8 cellular contexts compared by ENCODE assay signal in genomic region chr15:68816795-68817303, GRCh38. TPM values are rescaled to one million over a fixed set of nuclear protein-coding genes. Genes with fewer than 3 reads are reported as not detected.
DNase-seq lines count a peak whose midpoint lies in the region; ATAC-seq, FAIRE-seq and TF ChIP-seq lines count a peak whose summit lies in the region.

No MANE protein-coding gene starts in this region.

- H3K4me1 ChIP-seq in BLaER1 treated with 17β-estradiol and CSF1 and Interleukin-3, amounts not matched to agents 10 nM and 100 nM, result peaks cover 48 to 56% (median 53%) of the 10 kb centered on the region in 10 experiments
- H3K4me1 ChIP-seq in keratinocyte (ENCODE audit: control insufficient read depth, extremely low read depth, insufficient read depth, low read length), result peaks cover 30% of the 10 kb centered on the region
- H3K4me1 ChIP-seq in stomach, result peaks cover 43 to 59% (median 55%) of the 10 kb centered on the region in 4 donors

- TF ChIP-seq CTCF in astrocyte of the cerebellum (IDR thresholded peaks at IDR 0.05; ENCODE audit: low read depth, low read length, missing control alignments) (no peak), keratinocyte (optimal IDR thresholded peaks at IDR 0.05 in 1 of 3, IDR thresholded peaks at IDR 0.05 in 1 of 3, conservative IDR thresholded peaks at IDR 0.05 in 1 of 3; ENCODE audit: extremely low read depth in 1 of 3, insufficient read depth in 2 of 3, low read length in 3 of 3) (no peak), stomach (IDR thresholded peaks at IDR 0.05) (no peak)

- no peaks in the 10 kb centered on the region for H3K27me3 ChIP-seq in BLaER1 treated with 17β-estradiol and CSF1 and Interleukin-3, amounts not matched to agents 10 nM and 100 nM
- H3K27me3 ChIP-seq in keratinocyte (ENCODE audit: control insufficient read depth, extremely low read depth, insufficient read depth, low read length), result no peaks in the 10 kb centered on the region
- H3K27me3 ChIP-seq in stomach, result no peaks in the 10 kb centered on the region

- dilution Hi-C loops in keratinocyte (cut with MboI; ENCODE audit: extremely low pct_ligation_motif_present, low sequenced_read_pairs), result no loop called here

- H3K9ac ChIP-seq in BLaER1 treated with 17β-estradiol and CSF1 and Interleukin-3, amounts not matched to agents 10 nM and 100 nM, result peak overlapping the region; percentile 93 to 100 (median 100)
- peak overlapping the region; percentile 96 for H3K9ac ChIP-seq in keratinocyte (ENCODE audit: control insufficient read depth, extremely low read depth, insufficient read depth, low read length)

- peak overlapping the region; percentile 79 to 99 (median 96) for H3K4me3 ChIP-seq in BLaER1 treated with 17β-estradiol and CSF1 and Interleukin-3, amounts not matched to agents 10 nM and 100 nM
- peak overlapping the region; percentile 96 for H3K4me3 ChIP-seq in astrocyte of the cerebellum (ENCODE audit: low read depth, low read length)
- H3K4me3 ChIP-seq in keratinocyte (ENCODE audit: control insufficient read depth in 2 of 3, extremely low read depth in 1 of 3, insufficient read depth in 2 of 3, low read depth in 1 of 3, low read length in 3 of 3), result peak overlapping the region; percentile 84 to 91 (median 86)
- H3K4me3 ChIP-seq in stomach, result peak overlapping the region; percentile 69 to 97 (median 89)

- H3K36me3 ChIP-seq in BLaER1 treated with 17β-estradiol and CSF1 and Interleukin-3, amounts not matched to agents 10 nM and 100 nM, result peaks cover 0 to 45% (median 22%) of the 10 kb centered on the region in 11 experiments; a peak in 14 of 22 replicates
- H3K36me3 ChIP-seq in keratinocyte (ENCODE audit: control insufficient read depth in 2 of 2, extremely low read depth in 1 of 2, insufficient read depth in 2 of 2, low read length in 2 of 2), result peaks cover 1 to 10% of the 10 kb centered on the region in 2 experiments
- H3K36me3 ChIP-seq in stomach, result no peaks in the 10 kb centered on the region

- WGBS in stomach, 5 donors, result 1 to 5% (median 2%) methylated on average over 13 of the region's 13 CpGs

- intact Hi-C loops in stomach (cut with DNase I; ENCODE audit: low total_unique reads), result no loop called here

- DNase-seq in HuH-7 (ENCODE audit: low spot score) (peak; percentile 53), astrocyte of the cerebellum (ENCODE audit: low read depth) (no peak), keratinocyte (ENCODE audit: low read depth, low spot score) (no peak), stomach (no peak), NCI-H1694 treated with DMSO at 0.1 percent for 48 hours (lab: John Stamatoyannopoulos, UW) (no peak), 8988T (no peak)

- no peak for FAIRE-seq in keratinocyte (lab: Jason Lieb, UNC)

- peaks cover 8% of the 10 kb centered on the region for H3K9me1 ChIP-seq in keratinocyte (ENCODE audit: control insufficient read depth, extremely low read depth, insufficient read depth, low read length)

- H3K9me3 ChIP-seq in BLaER1 treated with 17β-estradiol and CSF1 and Interleukin-3, amounts not matched to agents 10 nM and 100 nM (replicated peaks in 1 of 11), result no peaks in the 10 kb centered on the region
- H3K9me3 ChIP-seq in keratinocyte (ENCODE audit: control insufficient read depth, low read depth, low read length), result no peaks in the 10 kb centered on the region
- no peaks in the 10 kb centered on the region for H3K9me3 ChIP-seq in stomach

- no peak for TF ChIP-seq EP300 in stomach (IDR thresholded peaks at IDR 0.05)

- in situ Hi-C loops in astrocyte of the cerebellum (cut with HindIII; ENCODE audit: low sequenced_read_pairs), result no loop called here

- H2AFZ ChIP-seq in keratinocyte (ENCODE audit: control insufficient read depth, low read length), result peak overlapping the region; percentile 82

- ATAC-seq in HG02885 (IDR thresholded peaks at IDR 0.05; ENCODE audit: poor library complexity, unreplicated experiment), result no peak

- peaks cover 49 to 55% (median 54%) of the 10 kb centered on the region in 11 experiments for H4K20me1 ChIP-seq in BLaER1 treated with 17β-estradiol and CSF1 and Interleukin-3, amounts not matched to agents 10 nM and 100 nM
- no peaks in the 10 kb centered on the region for H4K20me1 ChIP-seq in keratinocyte (ENCODE audit: control insufficient read depth, extremely low read depth, insufficient read depth, low read length)

- no peak for TF ChIP-seq POLR2A in stomach (IDR thresholded peaks at IDR 0.05)

- peak overlapping the region; percentile 97 to 100 (median 100); a peak in 21 of 22 replicates for H3K27ac ChIP-seq in BLaER1 treated with 17β-estradiol and CSF1 and Interleukin-3, amounts not matched to agents 10 nM and 100 nM
- H3K27ac ChIP-seq in keratinocyte (ENCODE audit: control insufficient read depth, insufficient read depth, low read length), result peak overlapping the region; percentile 92
- H3K27ac ChIP-seq in stomach, result peak overlapping the region; percentile 98 to 100 (median 99)

- peaks cover 79% of the 10 kb centered on the region for H3K79me2 ChIP-seq in keratinocyte (ENCODE audit: control insufficient read depth, insufficient read depth, low read length)

- H3K4me2 ChIP-seq in BLaER1 treated with 17β-estradiol and CSF1 and Interleukin-3, amounts not matched to agents 10 nM and 100 nM, result peak overlapping the region; percentile 81 to 97 (median 90)
- H3K4me2 ChIP-seq in keratinocyte (ENCODE audit: control insufficient read depth, extremely low read depth, insufficient read depth, low read depth, low read length), result peak overlapping the region; percentile 97

RNA-seq across cellular contexts. Expression of gene ANP32A, which starts 3.8 kb away (rescaled TPM):
- polyA plus RNA-seq in keratinocyte (41.5 to 93.6 TPM (median 57.6 TPM) in 3 replicates), stomach (10 to 100 TPM; 53.1 to 80.5 (median 72.2) TPM)
- polyA plus RNA-seq in keratinocyte (2011; ENCODE audit: low read depth), result 154 TPM
- polyA plus RNA-seq in keratinocyte (2011; cell fraction: cytosol; rRNA removed), result 61.9 and 93.0 TPM in 2 replicates
- polyA plus RNA-seq in keratinocyte (2011; cell fraction: nucleus; rRNA removed), result 56.7 and 65.0 TPM in 2 replicates
- polyA plus RNA-seq in keratinocyte (2012; ENCODE audit: low replicate concordance), result 78.3 and 134 TPM in 2 replicates
- 11.5 to 53.4 TPM (median 19.9 TPM) in 3 replicates for polyA minus RNA-seq in keratinocyte
- 28.2 TPM for polyA minus RNA-seq in keratinocyte (2011; cell fraction: cytosol; rRNA and poly(A)+ RNA removed)
- polyA minus RNA-seq in keratinocyte (2011; cell fraction: nucleus; rRNA and poly(A)+ RNA removed), result 21.3 and 27.3 TPM in 2 replicates
- total RNA-seq in stomach, result 100 to 1,000 TPM in 1 of 5 donors, 10 to 100 TPM in 4; 34.4 to 112 (median 65.2) TPM
